14 cellular contexts compared by ENCODE assay signal in genomic region chr10:102770792-102771191, GRCh38. TPM values are rescaled to one million over a fixed set of nuclear protein-coding genes. Genes with fewer than 3 reads are reported as not detected.
A peak's percentile ranks its signal among the peaks of the same experiment; 100 is the strongest.
DNase-seq lines count a peak whose midpoint lies in the region; ATAC-seq and TF ChIP-seq lines count a peak whose summit lies in the region.
"Had no signal": no experiment of that assay in that cellular context is flagged by ENCODE, and none has a peak within 500 bp of the region (broad histone marks: within the 10 kb centered on the region; RNA-seq: fewer than 3 reads in every experiment).

No MANE protein-coding gene starts in this region.

- H3K9me3 ChIP-seq in cardiac muscle cell (ENCODE audit: low read depth) (no peaks in the 10 kb centered on the region), body of pancreas (no peaks in the 10 kb centered on the region), testis (no peaks in the 10 kb centered on the region), Karpas-422 (ENCODE audit: low read length) (no peaks in the 10 kb centered on the region)

- peaks cover 6% of the 10 kb centered on the region for H3K36me3 Mint-ChIP-seq in memory B cell

- H2AFZ ChIP-seq in Karpas-422 (ENCODE audit: low read length), result no peak overlapping the region

- H3K27ac ChIP-seq in cardiac muscle cell, result peak overlapping the region; percentile 68
- H3K27ac ChIP-seq in body of pancreas, result peak overlapping the region in 2 of 4 donors; percentile 35 to 55
- H3K27ac ChIP-seq in testis, result peak overlapping the region; percentile 70 to 82
- H3K27ac ChIP-seq in Karpas-422 (ENCODE audit: low read length), result no peak overlapping the region

- H3K4me1 ChIP-seq in cardiac muscle cell (ENCODE audit: low read depth), result peaks cover 30% of the 10 kb centered on the region
- H3K4me1 ChIP-seq in body of pancreas, result peaks cover 52% of the 10 kb centered on the region
- peaks cover 72% of the 10 kb centered on the region for H3K4me1 ChIP-seq in testis
- peaks cover 34% of the 10 kb centered on the region for H3K4me1 ChIP-seq in Karpas-422 (ENCODE audit: low read length)

- peaks cover 75% of the 10 kb centered on the region for H3K79me2 ChIP-seq in Karpas-422 (ENCODE audit: low read length)

- intact Hi-C loops in left cardiac atrium (cut with DNase I) (no loop called here), body of pancreas (cut with DNase I) (no loop called here), testis (cut with DNase I; ENCODE audit: low total_unique reads) (no loop called here)

- H3K4me2 ChIP-seq in Karpas-422 (ENCODE audit: low read depth, low read length, poor library complexity, severe bottlenecking), result no peak overlapping the region

- H3K27me3 ChIP-seq in cardiac muscle cell (no peaks in the 10 kb centered on the region), body of pancreas (no peaks in the 10 kb centered on the region), testis (no peaks in the 10 kb centered on the region), Karpas-422 (ENCODE audit: low read length) (no peaks in the 10 kb centered on the region)

- H3K36me3 ChIP-seq in cardiac muscle cell, result no peaks in the 10 kb centered on the region
- H3K36me3 ChIP-seq in body of pancreas (replicated peaks in 1 of 2; ENCODE audit: insufficient read depth in 1 of 2, low read depth in 2 of 2), result no peaks in the 10 kb centered on the region
- no peaks in the 10 kb centered on the region for H3K36me3 ChIP-seq in testis (ENCODE audit: low read depth, missing control alignments)
- no peaks in the 10 kb centered on the region for H3K36me3 ChIP-seq in Karpas-422 (ENCODE audit: insufficient read depth, low read length)

- H3K9ac ChIP-seq in Karpas-422 (ENCODE audit: low read length), result no peak overlapping the region

- no peaks in the 10 kb centered on the region for H3K27me3 Mint-ChIP-seq in memory B cell
- H3K27me3 Mint-ChIP-seq: dendritic cell treated with granulocyte-macrophage colony-stimulating factor and Interleukin-4, amounts not matched to agents 40 ng/mL and 50 ng/mL, for 4 days had no signal

- ATAC-seq in left cardiac atrium (no peak), body of pancreas (peak; percentile 41), memory B cell (ENCODE audit: low read depth) (no peak)

- TF ChIP-seq POLR2A in body of pancreas (IDR thresholded peaks at IDR 0.05), result no peak
- TF ChIP-seq POLR2A in testis (IDR thresholded peaks at IDR 0.05), result no peak

- DNase-seq in cardiac muscle cell (ENCODE audit: low read depth in 1 of 2, low spot score in 1 of 2) (no peak), left cardiac atrium (no peak), body of pancreas (peak; percentile 40 to 70 (median 52)), memory B cell (ENCODE audit: low spot score in 2 of 2) (no peak), testis (peak; percentile 68), GM10266 (ENCODE audit: extremely low spot score) (no peak), Karpas-422 (no peak)
- no peak for DNase-seq in stimulated activated CD4-positive, alpha-beta T cell treated with anti-CD3 and anti-CD28 coated beads, Interleukin-4, amount 100 ng/mL, for 1 hour
- DNase-seq: ACHN; activated CD4-positive, CD25-positive, alpha-beta regulatory T cell; activated CD8-positive, alpha-beta memory T cell treated with anti-CD3 and anti-CD28 coated beads, Interleukin-2, amount 50 U/mL, for 48 hours; NCI-H1105; NCI-H345 had no signal

- H3K4me3 Mint-ChIP-seq in memory B cell, result no peak overlapping the region
- H3K4me3 Mint-ChIP-seq: dendritic cell treated with granulocyte-macrophage colony-stimulating factor and Interleukin-4, amounts not matched to agents 40 ng/mL and 50 ng/mL, for 4 days had no signal

- H3K27ac Mint-ChIP-seq in memory B cell, result peak overlapping the region; percentile 63
- H3K27ac Mint-ChIP-seq: dendritic cell treated with granulocyte-macrophage colony-stimulating factor and Interleukin-4, amounts not matched to agents 40 ng/mL and 50 ng/mL, for 4 days had no signal

- H3K4me1 Mint-ChIP-seq in memory B cell, result peaks cover 23% of the 10 kb centered on the region

- H4K20me1 ChIP-seq in Karpas-422 (ENCODE audit: insufficient read depth, low read depth, low read length), result no peaks in the 10 kb centered on the region

- 17 to 20% methylated on average over 1 of the region's 1 CpG for WGBS in body of pancreas, 2 donors
- WGBS in testis, 2 donors, result 35 to 58% methylated on average over 1 of the region's 1 CpG

- H3K9me3 Mint-ChIP-seq in memory B cell, result no peaks in the 10 kb centered on the region
- H3K9me3 Mint-ChIP-seq: dendritic cell treated with granulocyte-macrophage colony-stimulating factor and Interleukin-4, amounts not matched to agents 40 ng/mL and 50 ng/mL, for 4 days had no signal

- TF ChIP-seq CTCF in cardiac muscle cell (IDR thresholded peaks at IDR 0.05; ENCODE audit: low read depth, low read length) (no peak), body of pancreas (IDR thresholded peaks at IDR 0.05) (no peak), testis (IDR thresholded peaks at IDR 0.05) (no peak), GM10266 (IDR thresholded peaks at IDR 0.05; ENCODE audit: control insufficient read depth, insufficient read depth, low read depth, missing control alignments) (no peak)

- no peaks in the 10 kb centered on the region for H3K9me2 ChIP-seq in Karpas-422 (replicated peaks; ENCODE audit: insufficient read depth, low read length)

- H3K4me3 ChIP-seq in cardiac muscle cell (no peak overlapping the region), body of pancreas (no peak overlapping the region), testis (no peak overlapping the region), Karpas-422 (ENCODE audit: low read length) (no peak overlapping the region)

RNA-seq across cellular contexts. Expression of gene WBP1L, which starts 27.0 kb away (rescaled TPM):
- total RNA-seq in cardiac muscle cell (40.6 and 43.9 TPM in 2 replicates), left cardiac atrium (10 to 100 TPM; 30.6 to 41.1 TPM), body of pancreas (10 to 100 TPM; 30.6 to 55.4 TPM), testis (100 to 1,000 TPM; 113 to 165 TPM)
- polyA plus RNA-seq in cardiac muscle cell (14.2 and 17.1 TPM in 2 replicates), testis (ENCODE audit: insufficient read depth, low read depth, low replicate concordance) (72.4 TPM)
- 34.8 and 43.0 TPM in 2 replicates for total RNA-seq in Karpas-422 (2014; rRNA removed; shearing (Covaris generic); ENCODE audit: low replicate concordance)

RNA-seq across cellular contexts. Expression of gene SFXN2, which starts 56.4 kb away (rescaled TPM):
- 10.5 and 14.2 TPM in 2 replicates for total RNA-seq in cardiac muscle cell
- 18.6 and 26.1 TPM in 2 replicates for polyA plus RNA-seq in cardiac muscle cell
- 1 to 10 TPM; 3.2 to 4.0 TPM for total RNA-seq in left cardiac atrium
- total RNA-seq in body of pancreas, result 1 to 10 TPM; 2.1 to 7.3 TPM
- 1 to 10 TPM; 5.6 to 9.8 TPM for total RNA-seq in testis
- 4.4 TPM for polyA plus RNA-seq in testis (ENCODE audit: insufficient read depth, low read depth, low replicate concordance)
- total RNA-seq in Karpas-422 (2014; rRNA removed; shearing (Covaris generic); ENCODE audit: low replicate concordance), result 10.2 and 25.8 TPM in 2 replicates

RNA-seq across cellular contexts. Expression of gene ARL3, which starts 56.6 kb away (rescaled TPM):
- total RNA-seq in cardiac muscle cell (16.3 and 24.5 TPM in 2 replicates), left cardiac atrium (10 to 100 TPM; 12.0 to 12.4 TPM), body of pancreas (1 to 10 TPM; 1.8 to 4.0 TPM), testis (10 to 100 TPM; 10.8 to 10.9 TPM)
- polyA plus RNA-seq in cardiac muscle cell (42.2 and 47.3 TPM in 2 replicates), testis (ENCODE audit: insufficient read depth, low read depth, low replicate concordance) (25.2 TPM)
- 4.6 and 6.6 TPM in 2 replicates for total RNA-seq in Karpas-422 (2014; rRNA removed; shearing (Covaris generic); ENCODE audit: low replicate concordance)

Comparison
In these comparisons a context has a peak if more than half of its experiments do, and no peak if none do; other contexts are left out.
1. DNase-seq: peak in body of pancreas (4 of 4) and testis (single experiment); none in cardiac muscle cell (0 of 2), left cardiac atrium (single experiment), memory B cell (0 of 2), GM10266 (single experiment), stimulated activated CD4-positive, alpha-beta T cell treated with anti-CD3 and anti-CD28 coated beads, Interleukin-4, amount 100 ng/mL, for 1 hour (single experiment) and Karpas-422 (single experiment).